ENCODE assay signal across 1 cellular context in genomic region chr20:59032023-59032712, GRCh38.
TF ChIP-seq lines count a peak whose summit lies in the region.

Gene ATP5F1E, minus strand, starts transcription at chr20:59032335. Its CDS starts 84 bp downstream, at chr20:59032251.

TF ChIP-seq in HepG2, 621 proteins besides CTCF, POLR2A, EP300 and RAD21 (continued from another document and continues in another):
- TF ChIP-seq HMGXB3 (CRISPR knock-in tag; IDR thresholded peaks at IDR 0.05; ENCODE audit: borderline replicate concordance) (peak; percentile 71), ZSCAN21 (CRISPR knock-in tag; IDR thresholded peaks at IDR 0.05; ENCODE audit: borderline replicate concordance) (peak; percentile 95), ZNF761 (CRISPR knock-in tag; conservative IDR thresholded peaks at IDR 0.05) (peak; percentile 89; the same call in 1 of the 2 replicates), CCAR2 (optimal IDR thresholded peaks at IDR 0.05; ENCODE audit: low read depth, low read length) (no peak), ZBTB40 (IDR thresholded peaks at IDR 0.05) (no peak), ZBTB40 (CRISPR knock-in tag; IDR thresholded peaks at IDR 0.05) (peak; percentile 79), HCFC1 (IDR thresholded peaks at IDR 0.05; ENCODE audit: low read depth, low read length) (peak; percentile 9; the same call in 1 of the 2 replicates), ZNF501 (CRISPR knock-in tag; IDR thresholded peaks at IDR 0.05) (peak; percentile 99), SMAD9 (CRISPR knock-in tag; IDR thresholded peaks at IDR 0.05) (0 out of 2 replicates have a peak, but pooled peaks have one; percentile 80), LCORL (IDR thresholded peaks at IDR 0.05) (no peak), LCORL (CRISPR knock-in tag; IDR thresholded peaks at IDR 0.05) (peak; percentile 85), KDM5A (IDR thresholded peaks at IDR 0.05; ENCODE audit: borderline replicate concordance, low read length) (peak; percentile 86), ZBTB20 (CRISPR knock-in tag; IDR thresholded peaks at IDR 0.05; ENCODE audit: borderline replicate concordance, low read depth) (peak; percentile 83; the same call in 1 of the 2 replicates), KMT2B (CRISPR knock-in tag; IDR thresholded peaks at IDR 0.05) (peak; percentile 91), GTF3A (CRISPR knock-in tag; conservative IDR thresholded peaks at IDR 0.05) (no peak), KLF13 (CRISPR knock-in tag; IDR thresholded peaks at IDR 0.05) (peak; percentile 96), DPF2 (CRISPR knock-in tag; IDR thresholded peaks at IDR 0.05; ENCODE audit: borderline replicate concordance, low read depth) (no peak), ZSCAN25 (CRISPR knock-in tag; IDR thresholded peaks at IDR 0.05) (no peak), ZMYM3 (CRISPR knock-in tag; IDR thresholded peaks at IDR 0.05) (peak; percentile 50; the same call in 1 of the 2 replicates), ZNF749 (CRISPR knock-in tag; IDR thresholded peaks at IDR 0.05; ENCODE audit: borderline replicate concordance) (peak; percentile 94), TEAD3 (CRISPR knock-in tag; optimal IDR thresholded peaks at IDR 0.05; ENCODE audit: borderline replicate concordance) (peak; percentile 40), GZF1 (CRISPR knock-in tag; IDR thresholded peaks at IDR 0.05) (peak; percentile 65; the same call in 1 of the 2 replicates), RBM22 (optimal IDR thresholded peaks at IDR 0.05; ENCODE audit: low read length) (no peak), KLF6 (CRISPR knock-in tag; IDR thresholded peaks at IDR 0.05) (peak; percentile 95), ESRRA (CRISPR knock-in tag; IDR thresholded peaks at IDR 0.05; ENCODE audit: low read depth) (peak; percentile 83), ZNF629 (CRISPR knock-in tag; conservative IDR thresholded peaks at IDR 0.05) (no peak; the same call in none of the 2 replicates), ZNF589 (CRISPR knock-in tag; conservative IDR thresholded peaks at IDR 0.05) (peak; percentile 93), TBX3 (IDR thresholded peaks at IDR 0.05; ENCODE audit: borderline replicate concordance) (peak; percentile 72), NFYC (CRISPR knock-in tag; IDR thresholded peaks at IDR 0.05) (peak; percentile 90), NCOR1 (IDR thresholded peaks at IDR 0.05; ENCODE audit: borderline replicate concordance, low read length) (no peak), CBX2 (IDR thresholded peaks at IDR 0.05; ENCODE audit: low read depth, low read length) (no peak), CBX2 (CRISPR knock-in tag; IDR thresholded peaks at IDR 0.05; ENCODE audit: low read depth) (peak; percentile 100; the same call in 1 of the 2 replicates), BHLHE40 (IDR thresholded peaks at IDR 0.05; ENCODE audit: low read length) (0 out of 2 replicates have a peak, but pooled peaks have one; percentile 38), CBX1 (IDR thresholded peaks at IDR 0.05; ENCODE audit: low read depth) (peak; percentile 94), MTA3 (CRISPR knock-in tag; IDR thresholded peaks at IDR 0.05) (no peak), ZNF777 (CRISPR knock-in tag; IDR thresholded peaks at IDR 0.05) (peak; percentile 83), HDAC6 (IDR thresholded peaks at IDR 0.05; ENCODE audit: low read depth, low read length) (no peak), ZNF44 (CRISPR knock-in tag; IDR thresholded peaks at IDR 0.05) (no peak), ZFP36L1 (CRISPR knock-in tag; IDR thresholded peaks at IDR 0.05) (peak; percentile 81), ZNF33B (CRISPR knock-in tag; IDR thresholded peaks at IDR 0.05) (no peak), E2F1 (CRISPR knock-in tag; IDR thresholded peaks at IDR 0.05) (0 out of 2 replicates have a peak, but pooled peaks have one; percentile 17)
- TF ChIP-seq, protein P1, sequence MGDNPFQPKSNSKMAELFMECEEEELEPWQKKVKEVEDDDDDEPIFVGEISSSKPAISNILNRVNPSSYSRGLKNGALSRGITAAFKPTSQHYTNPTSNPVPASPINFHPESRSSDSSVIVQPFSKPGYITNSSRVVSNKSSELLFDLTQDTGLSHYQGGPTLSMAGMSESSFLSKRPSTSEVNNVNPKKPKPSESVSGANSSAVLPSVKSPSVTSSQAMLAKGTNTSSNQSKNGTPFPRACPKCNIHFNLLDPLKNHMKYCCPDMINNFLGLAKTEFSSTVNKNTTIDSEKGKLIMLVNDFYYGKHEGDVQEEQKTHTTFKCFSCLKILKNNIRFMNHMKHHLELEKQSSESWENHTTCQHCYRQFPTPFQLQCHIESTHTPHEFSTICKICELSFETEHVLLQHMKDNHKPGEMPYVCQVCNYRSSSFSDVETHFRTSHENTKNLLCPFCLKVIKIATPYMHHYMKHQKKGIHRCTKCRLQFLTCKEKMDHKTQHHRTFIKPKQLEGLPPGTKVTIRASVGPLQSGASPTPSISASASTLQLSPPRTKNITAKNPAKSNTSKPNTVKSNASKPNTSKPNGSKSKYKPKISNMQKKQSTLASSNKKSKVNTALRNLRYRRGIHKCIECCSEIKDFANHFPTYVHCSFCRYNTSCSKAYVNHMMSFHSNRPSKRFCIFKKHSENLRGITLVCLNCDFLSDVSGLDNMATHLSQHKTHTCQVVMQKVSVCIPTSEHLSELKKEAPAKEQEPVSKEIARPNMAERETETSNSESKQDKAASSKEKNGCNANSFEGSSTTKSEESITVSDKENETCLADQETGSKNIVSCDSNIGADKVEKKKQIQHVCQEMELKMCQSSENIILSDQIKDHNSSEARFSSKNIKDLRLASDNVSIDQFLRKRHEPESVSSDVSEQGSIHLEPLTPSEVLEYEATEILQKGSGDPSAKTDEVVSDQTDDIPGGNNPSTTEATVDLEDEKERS (CRISPR knock-in tag; IDR thresholded peaks at IDR 0.05), result peak; percentile 87
- TF ChIP-seq, protein P2, sequence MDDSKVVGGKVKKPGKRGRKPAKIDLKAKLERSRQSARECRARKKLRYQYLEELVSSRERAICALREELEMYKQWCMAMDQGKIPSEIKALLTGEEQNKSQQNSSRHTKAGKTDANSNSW (CRISPR knock-in tag; IDR thresholded peaks at IDR 0.05; ENCODE audit: borderline replicate concordance), result peak; percentile 58
- TF ChIP-seq, protein P3, sequence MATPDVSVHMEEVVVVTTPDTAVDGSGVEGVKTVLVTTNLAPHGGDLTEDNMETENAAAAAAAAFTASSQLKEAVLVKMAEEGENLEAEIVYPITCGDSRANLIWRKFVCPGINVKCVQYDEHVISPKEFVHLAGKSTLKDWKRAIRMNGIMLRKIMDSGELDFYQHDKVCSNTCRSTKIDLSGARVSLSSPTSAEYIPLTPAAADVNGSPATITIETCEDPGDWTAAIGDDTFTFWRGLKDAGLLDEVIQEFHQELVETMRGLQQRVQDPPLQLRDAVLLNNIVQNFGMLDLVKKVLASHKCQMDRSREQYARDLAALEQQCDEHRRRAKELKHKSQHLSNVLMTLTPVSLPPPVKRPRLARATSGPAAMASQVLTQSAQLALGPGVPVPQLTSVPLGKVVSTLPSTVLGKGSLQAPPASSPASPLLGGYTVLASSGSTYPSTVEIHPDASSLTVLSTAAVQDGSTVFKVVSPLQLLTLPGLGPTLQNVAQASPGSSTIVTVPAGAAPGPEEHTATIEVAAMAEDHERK (CRISPR knock-in tag; IDR thresholded peaks at IDR 0.05; ENCODE audit: low read depth), result no peak; the same call in 1 of the 2 replicates
- TF ChIP-seq, protein P4, sequence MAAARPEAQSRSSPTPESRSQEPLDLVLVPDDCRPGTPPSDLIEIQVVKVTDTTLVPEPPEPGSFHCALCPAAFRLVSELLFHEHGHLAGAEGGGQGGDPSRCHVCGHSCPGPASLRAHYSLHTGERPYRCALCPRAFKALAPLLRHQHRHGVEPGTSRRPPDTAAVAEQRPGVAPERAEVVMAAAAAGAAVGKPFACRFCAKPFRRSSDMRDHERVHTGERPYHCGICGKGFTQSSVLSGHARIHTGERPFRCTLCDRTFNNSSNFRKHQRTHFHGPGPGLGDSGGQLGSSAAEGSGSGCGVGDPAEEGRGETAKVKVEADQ (CRISPR knock-in tag; IDR thresholded peaks at IDR 0.05; ENCODE audit: borderline replicate concordance), result peak; percentile 68
